ENCODE assay signal across 1 cellular context in the genomic region with DNA sequence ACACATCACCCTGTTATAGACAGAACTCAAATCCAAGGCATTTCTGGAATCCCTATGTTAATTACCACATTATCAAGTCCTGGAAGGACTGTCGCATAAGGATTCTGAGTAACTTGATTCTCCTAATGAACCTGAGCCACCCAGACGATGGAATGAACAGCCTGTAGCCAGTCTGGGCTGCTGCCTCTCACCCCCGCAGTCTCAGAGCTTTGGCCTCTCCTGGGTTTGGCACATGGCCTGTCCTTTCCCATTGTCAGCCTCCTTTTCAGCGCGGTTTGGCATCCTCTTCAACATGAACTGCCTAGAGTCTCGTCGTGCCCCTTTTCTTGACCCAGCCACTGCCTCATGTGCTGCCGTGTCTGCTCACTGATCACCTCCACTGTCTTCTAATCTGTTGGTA.
TF ChIP-seq lines count a peak whose summit lies in the region.

No MANE protein-coding gene starts in this region.

TF ChIP-seq in WTC11, 78 proteins besides CTCF, POLR2A, EP300 and RAD21 (continued from another document):
- TF ChIP-seq ZNF425 (CRISPR knock-in tag; conservative IDR thresholded peaks at IDR 0.05) (no peak), ZNF138 (CRISPR knock-in tag; conservative IDR thresholded peaks at IDR 0.05) (0 out of 2 replicates have a peak, but pooled peaks have one; percentile 45)
